Comparison of ENCODE assay signal across 9 cellular contexts in the genomic region with DNA sequence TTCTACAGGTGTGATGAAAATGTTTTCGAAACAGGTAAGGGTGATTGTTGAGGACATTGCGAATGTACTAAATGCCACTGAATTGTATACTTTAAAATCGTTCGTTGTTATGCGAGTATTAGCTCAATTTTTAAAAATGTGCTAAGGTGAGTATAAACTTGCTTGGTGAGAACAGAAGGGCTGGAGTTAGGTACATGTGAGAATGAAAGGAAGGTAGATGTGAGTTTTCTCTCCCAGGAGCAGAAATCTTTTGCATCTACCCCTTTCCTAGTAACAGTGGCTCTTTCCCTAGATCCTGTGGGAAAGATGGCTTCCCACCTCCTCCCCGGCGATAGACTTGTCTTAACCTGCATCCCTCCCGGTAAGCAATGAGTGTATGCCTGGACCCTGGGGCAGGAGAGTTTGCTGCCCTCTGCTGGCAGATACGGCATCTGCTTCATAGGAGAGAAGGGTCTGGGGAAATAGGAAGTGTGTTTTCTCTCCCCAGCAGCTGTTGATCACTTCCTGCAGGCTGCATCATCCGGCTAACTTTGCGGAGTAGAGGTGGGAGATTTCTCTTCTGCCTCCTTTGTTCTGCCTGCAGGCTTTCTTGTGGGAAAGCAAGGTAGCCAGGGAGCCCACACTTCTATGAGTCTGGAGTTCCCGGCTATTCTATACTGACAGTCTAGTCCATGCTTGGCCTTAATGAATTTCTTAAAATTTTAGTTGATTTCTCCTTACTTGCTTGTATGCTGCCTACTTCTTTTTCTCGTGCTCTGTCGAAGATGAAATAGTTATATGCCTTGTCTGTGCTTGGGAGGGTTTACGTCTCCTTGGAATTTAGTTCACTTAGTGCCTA.
DNase-seq lines count a peak whose midpoint lies in the region; ATAC-seq and TF ChIP-seq lines count a peak whose summit lies in the region.
"Had no signal": no experiment of that assay in that cellular context is flagged by ENCODE, and none has a peak within 500 bp of the region (broad histone marks: within the 10 kb centered on the region; RNA-seq: fewer than 3 reads in every experiment).

No MANE protein-coding gene starts in this region.

- ATAC-seq in DND-41 (ENCODE audit: insufficient read depth, low read depth) (peak; percentile 98), GM21423 (IDR thresholded peaks at IDR 0.05; ENCODE audit: unreplicated experiment) (peak; percentile 100), HG03575 (IDR thresholded peaks at IDR 0.05; ENCODE audit: extremely low read depth, insufficient number of reproducible peaks, low FRiP score, unreplicated experiment) (peak; percentile 95), psoas muscle (peak; percentile 54 to 71 (median 61))
- peak; percentile 56 to 73 for ATAC-seq in activated T-cell treated with anti-CD3 and anti-CD28 coated beads, Interleukin-2, amount 50 U/mL, for 4 hours

- no peaks in the 10 kb centered on the region for H3K9me3 Mint-ChIP-seq in activated T-cell treated with anti-CD3 and anti-CD28 coated beads, Interleukin-2, amount 50 U/mL, for 4 hours
- H3K9me3 Mint-ChIP-seq: activated naive CD4-positive, alpha-beta T cell treated with anti-CD3 and anti-CD28 coated beads, Interleukin-2, amount 50 U/mL, for 24 hours had no signal

- H3K9me3 ChIP-seq in DND-41 (ENCODE audit: insufficient read depth, low read length, severe bottlenecking) (no peaks in the 10 kb centered on the region), psoas muscle (no peaks in the 10 kb centered on the region)

- peak; percentile 64 for DNase-seq in DND-41
- peak; percentile 45 for DNase-seq in OCI-M1 (lab: John Stamatoyannopoulos, UW)
- peak; percentile 31 for DNase-seq in activated T-cell treated with anti-CD3 and anti-CD28 coated beads, Interleukin-2, amount 50 U/mL, for 4 hours
- DNase-seq in globus pallidus (ENCODE audit: low spot score) = peak; percentile 35
- peak; percentile 37 to 54 for DNase-seq in psoas muscle
- no peak for DNase-seq in dedifferentiated amniotic fluid mesenchymal stem cell (ENCODE audit: extremely low spot score)

- H3K27ac ChIP-seq in DND-41 (ENCODE audit: low read length) (no peak overlapping the region), psoas muscle (no peak overlapping the region)

- intact Hi-C loops in psoas muscle (cut with DNase I) = loop anchor here in 1 of 2 donors (2.0 to 10.0 kb wide), 2 partner anchors 379 to 813 kb away; no protein-coding TSS in a partner anchor

- H3K36me3 ChIP-seq in DND-41 (ENCODE audit: insufficient read depth, low read length) (no peaks in the 10 kb centered on the region), psoas muscle (ENCODE audit: insufficient read depth in 1 of 2, low read depth in 1 of 2) (no peaks in the 10 kb centered on the region)

- no peak overlapping the region for H3K9ac ChIP-seq in DND-41 (ENCODE audit: low read depth, low read length)

- H3K4me1 Mint-ChIP-seq in activated T-cell treated with anti-CD3 and anti-CD28 coated beads, Interleukin-2, amount 50 U/mL, for 4 hours (ENCODE audit: low read depth) = peaks cover 2% of the 10 kb centered on the region
- H3K4me1 Mint-ChIP-seq: activated naive CD4-positive, alpha-beta T cell treated with anti-CD3 and anti-CD28 coated beads, Interleukin-2, amount 50 U/mL, for 24 hours had no signal

- no peaks in the 10 kb centered on the region for H3K27me3 ChIP-seq in DND-41 (ENCODE audit: insufficient read depth, low read length, poor library complexity)
- peaks cover 0 to 2% (median 0%) of the 10 kb centered on the region in 3 donors for H3K27me3 ChIP-seq in psoas muscle (ENCODE audit: insufficient read depth in 3 of 3, low read length in 2 of 3)

- H3K4me2 ChIP-seq in DND-41 (ENCODE audit: insufficient read depth, low read length) = no peak overlapping the region

- TF ChIP-seq CTCF in DND-41 (IDR thresholded peaks at IDR 0.05; ENCODE audit: borderline replicate concordance, extremely low read depth, low read length, poor library complexity, severe bottlenecking) = peak; percentile 87
- TF ChIP-seq CTCF in psoas muscle (IDR thresholded peaks at IDR 0.05) = peak; percentile 47

- H3K27me3 Mint-ChIP-seq in activated T-cell treated with anti-CD3 and anti-CD28 coated beads, Interleukin-2, amount 50 U/mL, for 4 hours (ENCODE audit: low read depth) = no peaks in the 10 kb centered on the region
- H3K27me3 Mint-ChIP-seq: activated naive CD4-positive, alpha-beta T cell treated with anti-CD3 and anti-CD28 coated beads, Interleukin-2, amount 50 U/mL, for 24 hours had no signal

- H3K79me2 ChIP-seq in DND-41 (ENCODE audit: insufficient read depth, low read length) = no peaks in the 10 kb centered on the region

- H3K4me1 ChIP-seq in DND-41 (ENCODE audit: insufficient read depth, low read length) (no peaks in the 10 kb centered on the region), psoas muscle (no peaks in the 10 kb centered on the region)

- H3K4me3 ChIP-seq in DND-41 (ENCODE audit: low read depth in 1 of 2, low read length in 2 of 2) (no peak overlapping the region), psoas muscle (no peak overlapping the region)

- no peak overlapping the region for H3K4me3 Mint-ChIP-seq in activated T-cell treated with anti-CD3 and anti-CD28 coated beads, Interleukin-2, amount 50 U/mL, for 4 hours
- H3K4me3 Mint-ChIP-seq: activated naive CD4-positive, alpha-beta T cell treated with anti-CD3 and anti-CD28 coated beads, Interleukin-2, amount 50 U/mL, for 24 hours had no signal

- H2AFZ ChIP-seq in DND-41 (ENCODE audit: low read depth, low read length) = no peak overlapping the region

- H4K20me1 ChIP-seq in DND-41 (ENCODE audit: insufficient read depth, low read length) = no peaks in the 10 kb centered on the region

- WGBS in psoas muscle, 3 donors = 82 to 84% (median 82%) methylated on average over 15 of the region's 15 CpGs

- H3K36me3 Mint-ChIP-seq in activated T-cell treated with anti-CD3 and anti-CD28 coated beads, Interleukin-2, amount 50 U/mL, for 4 hours (ENCODE audit: insufficient read depth) = no peaks in the 10 kb centered on the region
- H3K36me3 Mint-ChIP-seq: activated naive CD4-positive, alpha-beta T cell treated with anti-CD3 and anti-CD28 coated beads, Interleukin-2, amount 50 U/mL, for 24 hours had no signal
